8 cellular contexts compared by ENCODE assay signal in genomic region chr22:40347300-40347699, GRCh38. TPM values are rescaled to one million over a fixed set of nuclear protein-coding genes. Genes with fewer than 3 reads are reported as not detected.
DNase-seq lines count a peak whose midpoint lies in the region; ATAC-seq and TF ChIP-seq lines count a peak whose summit lies in the region.

No MANE protein-coding gene starts in this region.

- H3K27ac ChIP-seq in heart left ventricle (peak overlapping the region; percentile 23 to 92 (median 90)), mammary epithelial cell (ENCODE audit: insufficient read depth, low read depth, low read length) (peak overlapping the region; percentile 59), vagina (peak overlapping the region; percentile 86)

- H3K4me1 ChIP-seq in heart left ventricle = peaks cover 0 to 33% (median 16%) of the 10 kb centered on the region in 12 donors
- peaks cover 13% of the 10 kb centered on the region for H3K4me1 ChIP-seq in mammary epithelial cell (ENCODE audit: insufficient read depth, low read length)
- H3K4me1 ChIP-seq in mononuclear cell (ENCODE audit: insufficient read depth, low read length) = peaks cover 47% of the 10 kb centered on the region
- peaks cover 26% of the 10 kb centered on the region for H3K4me1 ChIP-seq in vagina

- ATAC-seq in heart left ventricle = no peak
- ATAC-seq in left cardiac atrium = no peak
- no peak for ATAC-seq in GM21381 (IDR thresholded peaks at IDR 0.05; ENCODE audit: unreplicated experiment)
- ATAC-seq in HG03159 (IDR thresholded peaks at IDR 0.05; ENCODE audit: unreplicated experiment) = no peak

- TF ChIP-seq CTCF in heart left ventricle (IDR thresholded peaks at IDR 0.05) (no peak), mammary epithelial cell (conservative IDR thresholded peaks at IDR 0.05 in 1 of 2, IDR thresholded peaks at IDR 0.05 in 1 of 2; ENCODE audit: extremely low read depth in 1 of 2, insufficient read depth in 1 of 2, low read depth in 1 of 2, low read length in 2 of 2) (no peak), vagina (IDR thresholded peaks at IDR 0.05) (no peak)

- H3K9ac ChIP-seq in mammary epithelial cell (ENCODE audit: insufficient read depth, low read length) = peak overlapping the region; percentile 84

- DNase-seq in heart left ventricle (no peak), left cardiac atrium (no peak), mammary epithelial cell (no peak), vagina (ENCODE audit: extremely low spot score in 2 of 2) (no peak), NCI-H1417 (lab: John Stamatoyannopoulos, UW) (no peak)

- CTCF ChIA-PET in mammary epithelial cell (lab: Charles Lee; ENCODE audit: low non-redundant PET) = interaction anchor here (0.6 to 0.8 kb wide), 3 partner anchors 45 to 132 kb away, joined by 4 to 7 read pairs (median 6); no protein-coding TSS in a partner anchor

- BruUV-seq in mammary epithelial cell (replicated peaks; lab: Mats Ljungman, UMichigan) = TSS peak; percentile 40

- H3K36me3 ChIP-seq in heart left ventricle = peaks cover 0 to 40% (median 37%) of the 10 kb centered on the region in 9 donors
- H3K36me3 ChIP-seq in mammary epithelial cell (ENCODE audit: insufficient read depth, low read length) = peaks cover 6% of the 10 kb centered on the region
- H3K36me3 ChIP-seq in vagina = peaks cover 0 to 26% of the 10 kb centered on the region in 2 donors

- no peaks in the 10 kb centered on the region for H4K20me1 ChIP-seq in mammary epithelial cell (ENCODE audit: insufficient read depth, low read length)

- in situ Hi-C loops in mammary epithelial cell (cut with MboI; ENCODE audit: low sequenced_read_pairs in 2 of 2) = loop anchor here (10.0 kb wide), 2 partner anchors 302 to 812 kb away; partner anchors contain the start of gene RPS19BP1 (in 1 of the 2)

- H2AFZ ChIP-seq in mammary epithelial cell (ENCODE audit: low read depth, low read length) = peak overlapping the region; percentile 95

- no peaks in the 10 kb centered on the region for H3K9me3 ChIP-seq in heart left ventricle
- no peaks in the 10 kb centered on the region for H3K9me3 ChIP-seq in mammary epithelial cell (replicated peaks; ENCODE audit: insufficient read depth, low read length)
- H3K9me3 ChIP-seq in mononuclear cell (ENCODE audit: low read depth, low read length) = no peaks in the 10 kb centered on the region
- no peaks in the 10 kb centered on the region for H3K9me3 ChIP-seq in vagina

- TF ChIP-seq POLR2A in heart left ventricle (IDR thresholded peaks at IDR 0.05) (no peak), vagina (IDR thresholded peaks at IDR 0.05) (no peak)

- peak overlapping the region; percentile 90 for H3K4me2 ChIP-seq in mammary epithelial cell (ENCODE audit: insufficient read depth, low read depth, low read length)

- dilution Hi-C loops in mammary epithelial cell (cut with HindIII; ENCODE audit: low sequenced_read_pairs) = loop anchor here (25.0 kb wide), 1 partner anchor 285 kb away; no protein-coding TSS in a partner anchor

- peak overlapping the region; percentile 49 to 85 (median 76) for H3K4me3 ChIP-seq in heart left ventricle
- peak overlapping the region; percentile 77 to 84 (median 83) for H3K4me3 ChIP-seq in mammary epithelial cell (replicated peaks in 1 of 3; ENCODE audit: insufficient read depth in 1 of 3, low read depth in 2 of 3, low read length in 3 of 3)
- peak overlapping the region; percentile 95 for H3K4me3 ChIP-seq in mononuclear cell (ENCODE audit: low read length)
- peak overlapping the region; percentile 58 to 68 for H3K4me3 ChIP-seq in vagina

- 15 to 21% (median 19%) methylated on average over 10 of the region's 10 CpGs for WGBS in heart left ventricle, 4 donors
- WGBS in mammary epithelial cell (ENCODE audit: low coverage, missing lambda C conversion rate) = 14% methylated on average over 10 of the region's 10 CpGs

- H3K27me3 ChIP-seq in heart left ventricle (no peaks in the 10 kb centered on the region), mammary epithelial cell (ENCODE audit: insufficient read depth, low read length) (no peaks in the 10 kb centered on the region), mononuclear cell (ENCODE audit: insufficient read depth, low read length) (no peaks in the 10 kb centered on the region), vagina (no peaks in the 10 kb centered on the region)

- intact Hi-C loops in heart left ventricle (cut with DNase I) = loop anchor here (2.0 to 10.0 kb wide), 10 partner anchors 70 to 815 kb away; partner anchors contain the start of genes RPS19BP1 (in 9 of the 10) and TNRC6B (in 1 of the 10)
- intact Hi-C loops in left cardiac atrium (cut with DNase I) = loop anchor here in 1 of 2 donors (2.0 kb wide), 1 partner anchor 302 kb away; no protein-coding TSS in a partner anchor
- intact Hi-C loops in mammary epithelial cell (cut with micrococcal nuclease) = loop anchor here (5.0 to 10.0 kb wide), 3 partner anchors 122 to 422 kb away; no protein-coding TSS in a partner anchor
- intact Hi-C loops in vagina (cut with DNase I) = loop anchor here (5.0 to 10.0 kb wide), 2 partner anchors 305 to 812 kb away; partner anchors contain the start of gene RPS19BP1

- H3K79me2 ChIP-seq in mammary epithelial cell (ENCODE audit: insufficient read depth, low read length) = peaks cover 50% of the 10 kb centered on the region

RNA-seq across cellular contexts. Expression of gene ADSL, which starts 1.0 kb away (rescaled TPM):
- total RNA-seq in heart left ventricle (10 to 100 TPM; 46.9 to 87.8 (median 52.0) TPM), left cardiac atrium (10 to 100 TPM; 37.4 to 47.0 TPM), mammary epithelial cell (10 to 100 TPM; 67.5 to 78.0 TPM), mononuclear cell (82.0 TPM), vagina (41.0 TPM)
- polyA plus RNA-seq in heart left ventricle (100 to 1,000 TPM in 1 of 2 donors, 10 to 100 TPM in 1; 35.5 to 131 TPM), mammary epithelial cell (109 TPM)
- polyA minus RNA-seq in mammary epithelial cell = 110 TPM

RNA-seq across cellular contexts. Expression of gene SGSM3, which starts 23.1 kb away (rescaled TPM):
- total RNA-seq in heart left ventricle (10 to 100 TPM; 30.3 to 43.7 (median 31.7) TPM), left cardiac atrium (10 to 100 TPM; 39.1 to 45.3 TPM), mammary epithelial cell (10 to 100 TPM; 25.8 to 47.4 TPM), mononuclear cell (30.7 TPM), vagina (75.6 TPM)
- polyA plus RNA-seq in heart left ventricle (10 to 100 TPM; 38.3 to 42.8 TPM), mammary epithelial cell (47.4 TPM)
- 63.5 TPM for polyA minus RNA-seq in mammary epithelial cell
